Comparison of ENCODE assay signal across 12 cellular contexts in the genomic region with DNA sequence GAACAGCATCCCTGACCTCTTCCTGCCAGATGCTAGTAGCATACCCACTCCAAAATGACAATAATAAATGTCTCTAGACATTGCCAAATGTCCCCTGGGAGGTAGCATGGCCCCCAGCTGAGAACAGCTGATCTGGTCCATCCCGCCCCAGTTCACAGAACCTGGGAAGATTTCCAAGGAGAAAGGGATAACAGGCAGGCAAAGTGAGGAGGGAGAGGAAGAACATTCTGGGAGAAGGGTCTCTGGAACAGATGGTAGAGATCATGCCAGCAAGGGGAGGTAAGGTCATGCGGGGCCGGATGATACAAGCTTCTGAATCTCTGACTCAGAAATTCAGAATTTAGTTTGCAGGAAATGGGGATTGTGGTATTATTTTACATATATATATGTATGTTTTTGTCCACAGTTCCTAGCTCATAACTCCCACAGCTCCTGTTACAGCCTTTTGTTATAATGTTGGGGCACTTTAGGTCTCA.
DNase-seq lines count a peak whose midpoint lies in the region; ATAC-seq, FAIRE-seq and TF ChIP-seq lines count a peak whose summit lies in the region.
"Had no signal": no experiment of that assay in that cellular context is flagged by ENCODE, and none has a peak within 500 bp of the region (broad histone marks: within the 10 kb centered on the region; RNA-seq: fewer than 3 reads in every experiment).

No MANE protein-coding gene starts in this region.

- H3K36me3 Mint-ChIP-seq in H9 (ENCODE audit: insufficient read depth in 1 of 3, low read depth in 3 of 3) (no peaks in the 10 kb centered on the region), T-helper 17 cell (ENCODE audit: low read depth) (peaks cover 8% of the 10 kb centered on the region)

- no peaks in the 10 kb centered on the region for H3K9me3 Mint-ChIP-seq in H9

- no peak overlapping the region for H4K5ac ChIP-seq in H9 (ENCODE audit: insufficient read length, low read depth, low read length)

- H2BK20ac ChIP-seq in H9 (ENCODE audit: low read depth, low read length, poor library complexity, severe bottlenecking) = no peak overlapping the region

- no peak overlapping the region for H3K4ac ChIP-seq in H9 (ENCODE audit: low read depth, low read length)

- H3K14ac ChIP-seq in H9 (ENCODE audit: insufficient read depth, low read length) = no peak overlapping the region

- H3K18ac ChIP-seq in H9 (ENCODE audit: insufficient read length, low read depth, low read length) = no peak overlapping the region

- no peaks in the 10 kb centered on the region for H3K36me3 ChIP-seq in left lung
- no peaks in the 10 kb centered on the region for H3K36me3 ChIP-seq in OCI-LY7 (ENCODE audit: insufficient read depth, low read length)

- H3K27me3 ChIP-seq in H9 (ENCODE audit: insufficient read depth, low read length) (no peaks in the 10 kb centered on the region), left lung (no peaks in the 10 kb centered on the region)

- H4K20me1 ChIP-seq in H9 (ENCODE audit: control insufficient read depth, insufficient read depth, insufficient read length) (no peaks in the 10 kb centered on the region), OCI-LY7 (ENCODE audit: insufficient read depth, low read length) (no peaks in the 10 kb centered on the region)

- H2AFZ ChIP-seq in H9 (ENCODE audit: low read length) = no peak overlapping the region
- no peak overlapping the region for H2AFZ ChIP-seq in OCI-LY7 (ENCODE audit: low read length)

- no peak overlapping the region for H4K91ac ChIP-seq in H9 (ENCODE audit: insufficient read length, low read depth, low read length)

- H3T11ph ChIP-seq in H9 (ENCODE audit: low read length) = no peak overlapping the region

- H4K8ac ChIP-seq in H9 (replicated peaks; ENCODE audit: insufficient read length, low read depth, low read length) = no peak overlapping the region

- H2BK12ac ChIP-seq in H9 (ENCODE audit: insufficient read length, low read depth, low read length) = no peak overlapping the region

- no peaks in the 10 kb centered on the region for H3K23me2 ChIP-seq in H9 (ENCODE audit: insufficient read length, low read depth, low read length, poor library complexity, severe bottlenecking)

- H3K4me2 ChIP-seq in H9 (ENCODE audit: insufficient read depth, insufficient read length, low read length) (no peak overlapping the region), OCI-LY7 (ENCODE audit: low read length) (no peak overlapping the region)

- no CpG with 5 or more reads among the region's 3 CpGs for WGBS in H9 (ENCODE audit: extremely low coverage, insufficient read length, low lambda C conversion rate)

- H3K27me3 Mint-ChIP-seq in H9 (ENCODE audit: low read depth) (no peaks in the 10 kb centered on the region), T-helper 17 cell (no peaks in the 10 kb centered on the region)
- H3K27me3 Mint-ChIP-seq: CD4-positive, alpha-beta memory T cell; naive thymus-derived CD4-positive, alpha-beta T cell had no signal

- no peak for FAIRE-seq in urothelium cell line (lab: Jason Lieb, UNC)

- H3K4me1 ChIP-seq in H9 (ENCODE audit: insufficient read depth, low read length) (no peaks in the 10 kb centered on the region), left lung (no peaks in the 10 kb centered on the region), OCI-LY7 (ENCODE audit: insufficient read depth, low read length, poor library complexity, severe bottlenecking) (no peaks in the 10 kb centered on the region)

- H3K9me3 ChIP-seq in H9 (ENCODE audit: control insufficient read depth, low read depth, low read length) = no peaks in the 10 kb centered on the region
- H3K9me3 ChIP-seq in T-helper 17 cell (ENCODE audit: control insufficient read depth, low read length, poor library complexity, severe bottlenecking) = no peaks in the 10 kb centered on the region
- no peaks in the 10 kb centered on the region for H3K9me3 ChIP-seq in left lung
- no peaks in the 10 kb centered on the region for H3K9me3 ChIP-seq in OCI-LY7 (ENCODE audit: low read length)

- intact Hi-C loops in left lung (cut with DNase I) = no loop called here
- intact Hi-C loops in OCI-LY7 (cut with micrococcal nuclease; ENCODE audit: unreplicated experiment) = no loop called here

- no peak overlapping the region for H3K56ac ChIP-seq in H9 (ENCODE audit: insufficient read length, low read depth, low read length)

- no peaks in the 10 kb centered on the region; a peak in 1 of 4 replicates for H3K4me1 Mint-ChIP-seq in H9
- H3K4me1 Mint-ChIP-seq in T-helper 17 cell = peaks cover 9% of the 10 kb centered on the region

- CTCF ChIA-PET in OCI-LY7 (lab: Charles Lee; ENCODE audit: unreplicated experiment) = no interaction called here

- no peak overlapping the region for H2BK120ac ChIP-seq in H9 (ENCODE audit: low read depth, low read length, poor library complexity, severe bottlenecking)

- H3K27ac ChIP-seq in H9 (ENCODE audit: insufficient read length, low read depth, low read length) (no peak overlapping the region), left lung (no peak overlapping the region), OCI-LY7 (ENCODE audit: low read depth, low read length, poor library complexity, severe bottlenecking) (no peak overlapping the region)

- no peaks in the 10 kb centered on the region for H3K79me1 ChIP-seq in H9 (ENCODE audit: insufficient read depth, low read depth, low read length, poor library complexity, severe bottlenecking)

- POLR2A ChIA-PET in OCI-LY7 (lab: Charles Lee) = interaction anchor here (0.5 kb wide), 1 partner anchor 1381 kb away, joined by 3 read pairs; no protein-coding TSS in a partner anchor

- peak; percentile 43 for DNase-seq in AG10803 (ENCODE audit: low read depth)
- no peak for DNase-seq in H9
- DNase-seq in T-helper 17 cell = no peak
- peak; percentile 56 for DNase-seq in fibroblast of villous mesenchyme (ENCODE audit: low read depth)
- DNase-seq in left lung = no peak
- DNase-seq in urothelium cell line (ENCODE audit: low spot score) = no peak
- no peak for DNase-seq in OCI-LY7 (ENCODE audit: low spot score)
- DNase-seq in amygdala (lab: John Stamatoyannopoulos, UW) = no peak
- DNase-seq: activated CD8-positive, alpha-beta T cell treated with anti-CD3 and anti-CD28 coated beads, Interleukin-2, amount 10 ng/mL, durations not matched to agents 7 days and 5 days; CD4-positive, alpha-beta memory T cell; naive thymus-derived CD4-positive, alpha-beta T cell; T-helper 1 cell had no signal

- H3K4me3 Mint-ChIP-seq in H9 = no peak overlapping the region
- H3K4me3 Mint-ChIP-seq in T-helper 17 cell = no peak overlapping the region
- H3K4me3 Mint-ChIP-seq: activated CD8-positive, alpha-beta T cell treated with anti-CD3 and anti-CD28 coated beads, Interleukin-2, amount 10 ng/mL, durations not matched to agents 7 days and 5 days; naive thymus-derived CD4-positive, alpha-beta T cell had no signal

- H3K79me2 ChIP-seq in H9 (ENCODE audit: insufficient read depth, low read length) (no peaks in the 10 kb centered on the region), OCI-LY7 (ENCODE audit: insufficient read depth, low read depth, low read length) (no peaks in the 10 kb centered on the region)

- no peak overlapping the region for H2BK5ac ChIP-seq in H9 (ENCODE audit: insufficient read length, low read length)

- no peak overlapping the region for H2BK15ac ChIP-seq in H9 (ENCODE audit: low read depth, low read length)

- H3K27ac Mint-ChIP-seq in H9 = peak overlapping the region in 2 of 3 experiments; percentile 3 to 78; a peak in 3 of 7 replicates
- H3K27ac Mint-ChIP-seq in T-helper 17 cell = peak overlapping the region; percentile 21
- H3K27ac Mint-ChIP-seq: activated CD8-positive, alpha-beta T cell treated with anti-CD3 and anti-CD28 coated beads, Interleukin-2, amount 10 ng/mL, durations not matched to agents 7 days and 5 days had no signal

- H3K4me3 ChIP-seq in AG10803 (ENCODE audit: low read length) (no peak overlapping the region), fibroblast of villous mesenchyme (ENCODE audit: low read depth, low read length) (no peak overlapping the region), left lung (no peak overlapping the region), OCI-LY7 (ENCODE audit: low read depth, low read length, poor library complexity, severe bottlenecking) (no peak overlapping the region)

- H3K23ac ChIP-seq in H9 (ENCODE audit: insufficient read length, low read depth, low read length) = no peak overlapping the region

- BruUV-seq in OCI-LY7 (replicated peaks; lab: Mats Ljungman, UMichigan) = no TSS peak

- no peak overlapping the region for H3K9ac ChIP-seq in H9 (ENCODE audit: extremely low read depth, insufficient read length, low read length)

- no peaks in the 10 kb centered on the region for H3K9me2 ChIP-seq in OCI-LY7 (ENCODE audit: insufficient read depth, low read length)

- no peak overlapping the region for H2AK5ac ChIP-seq in H9 (ENCODE audit: insufficient read length, low read length)

- ATAC-seq in T-helper 17 cell (no peak), left lung (no peak)
- ATAC-seq: activated CD8-positive, alpha-beta T cell treated with anti-CD3 and anti-CD28 coated beads, Interleukin-2, amount 10 ng/mL, durations not matched to agents 7 days and 5 days; naive thymus-derived CD4-positive, alpha-beta T cell had no signal

- TF ChIP-seq CTCF in AG10803 (conservative IDR thresholded peaks at IDR 0.05; ENCODE audit: low read length) = no peak
- no peak for TF ChIP-seq CTCF in H9 (conservative IDR thresholded peaks at IDR 0.05)
- no peak for TF ChIP-seq CTCF in fibroblast of villous mesenchyme (IDR thresholded peaks at IDR 0.05; ENCODE audit: insufficient read depth, low read depth, low read length)
- no peak for TF ChIP-seq CTCF in left lung (IDR thresholded peaks at IDR 0.05)
- no peak for TF ChIP-seq CTCF in OCI-LY7 (conservative IDR thresholded peaks at IDR 0.05; ENCODE audit: low read length)

Comparison
In these comparisons a context has a peak if more than half of its experiments do, and no peak if none do; other contexts are left out.
1. DNase-seq: peak in AG10803 (single experiment) and fibroblast of villous mesenchyme (single experiment); none in H9 (single experiment), T-helper 17 cell (0 of 3), left lung (0 of 2), urothelium cell line (single experiment), OCI-LY7 (single experiment) and amygdala (0 of 56).